27 cellular contexts compared by ENCODE assay signal in genomic region chr6:113356139-113356538, GRCh38.
"Had no signal": no experiment of that assay in that cellular context is flagged by ENCODE, and none has a peak within 500 bp of the region (broad histone marks: within the 10 kb centered on the region; RNA-seq: fewer than 3 reads in every experiment).

No MANE protein-coding gene starts in this region.

- ATAC-seq: activated CD4-positive, CD25-positive, alpha-beta regulatory T cell treated with anti-CD3 and anti-CD28 coated beads, Interleukin-2, amount 50 U/mL, for 24 hours; left colon; sciatic nerve; stimulated activated naive B cell treated with anti-CD40 and anti-IgM and Interleukin-4, amounts not matched to agents 10 μg/mL and 1 μg/mL and 100 μg/mL, for 72 hours had no signal

- H3K27me3 Mint-ChIP-seq: activated CD4-positive, alpha-beta memory T cell treated with anti-CD3 and anti-CD28 coated beads, Interleukin-2, amount 10 ng/mL, durations not matched to agents 7 days and 5 days; activated CD4-positive, alpha-beta T cell treated with anti-CD3 and anti-CD28 coated beads, Interleukin-2, amount 10 ng/mL, durations not matched to agents 7 days and 5 days; activated naive CD4-positive, alpha-beta T cell treated with anti-CD3 and anti-CD28 coated beads, Interleukin-2, amount 10 ng/mL, durations not matched to agents 7 days and 5 days; activated naive CD8-positive, alpha-beta T cell treated with anti-CD3 and anti-CD28 coated beads, Interleukin-2, amount 10 ng/mL, durations not matched to agents 7 days and 5 days; activated T-cell treated with anti-CD3 and anti-CD28 coated beads, Interleukin-2, amount 50 U/mL, for 24 hours had no signal

- H3K27ac ChIP-seq: ascending aorta, cardiac muscle cell, colonic mucosa, neutrophil, stomach, suprapubic skin, tibial artery had no signal

- H3K4me3 ChIP-seq: ascending aorta, cardiac muscle cell, colonic mucosa, smooth muscle cell, stomach, suprapubic skin, tibial artery had no signal

- H3K9me3 Mint-ChIP-seq: activated CD4-positive, alpha-beta memory T cell treated with anti-CD3 and anti-CD28 coated beads, Interleukin-2, amount 10 ng/mL, durations not matched to agents 7 days and 5 days; activated CD4-positive, alpha-beta T cell treated with anti-CD3 and anti-CD28 coated beads, Interleukin-2, amount 10 ng/mL, durations not matched to agents 7 days and 5 days; activated naive CD4-positive, alpha-beta T cell treated with anti-CD3 and anti-CD28 coated beads, Interleukin-2, amount 10 ng/mL, durations not matched to agents 7 days and 5 days; activated naive CD8-positive, alpha-beta T cell treated with anti-CD3 and anti-CD28 coated beads, Interleukin-2, amount 10 ng/mL, durations not matched to agents 7 days and 5 days; activated T-cell treated with anti-CD3 and anti-CD28 coated beads, Interleukin-2, amount 50 U/mL, for 24 hours; brain; stimulated activated naive B cell treated with anti-CD40 and anti-IgM and Interleukin-4, amounts not matched to agents 10 μg/mL and 1 μg/mL and 100 μg/mL, for 72 hours had no signal

- H3K36me3 ChIP-seq: ascending aorta, cardiac muscle cell, colonic mucosa, neutrophil, stomach, suprapubic skin, tibial artery had no signal

- H3K9me3 ChIP-seq: ascending aorta, colonic mucosa, neutrophil, stomach, suprapubic skin, tibial artery had no signal

- H3K27ac Mint-ChIP-seq: activated CD4-positive, alpha-beta memory T cell treated with anti-CD3 and anti-CD28 coated beads, Interleukin-2, amount 10 ng/mL, durations not matched to agents 7 days and 5 days; activated CD4-positive, alpha-beta T cell treated with anti-CD3 and anti-CD28 coated beads, Interleukin-2, amount 10 ng/mL, durations not matched to agents 7 days and 5 days; activated naive CD4-positive, alpha-beta T cell treated with anti-CD3 and anti-CD28 coated beads, Interleukin-2, amount 10 ng/mL, durations not matched to agents 7 days and 5 days; activated naive CD8-positive, alpha-beta T cell treated with anti-CD3 and anti-CD28 coated beads, Interleukin-2, amount 10 ng/mL, durations not matched to agents 7 days and 5 days; activated T-cell treated with anti-CD3 and anti-CD28 coated beads, Interleukin-2, amount 50 U/mL, for 24 hours; brain; nephron progenitor cell; stimulated activated naive B cell treated with anti-CD40 and anti-IgM and Interleukin-4, amounts not matched to agents 10 μg/mL and 1 μg/mL and 100 μg/mL, for 72 hours had no signal

- H3K4me3 Mint-ChIP-seq: activated CD4-positive, alpha-beta memory T cell treated with anti-CD3 and anti-CD28 coated beads, Interleukin-2, amount 10 ng/mL, durations not matched to agents 7 days and 5 days; activated CD4-positive, alpha-beta T cell treated with anti-CD3 and anti-CD28 coated beads, Interleukin-2, amount 10 ng/mL, durations not matched to agents 7 days and 5 days; activated naive CD4-positive, alpha-beta T cell treated with anti-CD3 and anti-CD28 coated beads, Interleukin-2, amount 10 ng/mL, durations not matched to agents 7 days and 5 days; activated naive CD8-positive, alpha-beta T cell treated with anti-CD3 and anti-CD28 coated beads, Interleukin-2, amount 10 ng/mL, durations not matched to agents 7 days and 5 days; activated T-cell treated with anti-CD3 and anti-CD28 coated beads, Interleukin-2, amount 50 U/mL, for 24 hours; brain; nephron progenitor cell; stimulated activated naive B cell treated with anti-CD40 and anti-IgM and Interleukin-4, amounts not matched to agents 10 μg/mL and 1 μg/mL and 100 μg/mL, for 72 hours had no signal

- H3K4me2 ChIP-seq: smooth muscle cell had no signal

- H3K27me3 ChIP-seq: ascending aorta, cardiac muscle cell, colonic mucosa, neutrophil, stomach, suprapubic skin, tibial artery had no signal

- H3K4me1 Mint-ChIP-seq: activated CD4-positive, alpha-beta memory T cell treated with anti-CD3 and anti-CD28 coated beads, Interleukin-2, amount 10 ng/mL, durations not matched to agents 7 days and 5 days; activated CD4-positive, alpha-beta T cell treated with anti-CD3 and anti-CD28 coated beads, Interleukin-2, amount 10 ng/mL, durations not matched to agents 7 days and 5 days; activated naive CD4-positive, alpha-beta T cell treated with anti-CD3 and anti-CD28 coated beads, Interleukin-2, amount 10 ng/mL, durations not matched to agents 7 days and 5 days; activated naive CD8-positive, alpha-beta T cell treated with anti-CD3 and anti-CD28 coated beads, Interleukin-2, amount 10 ng/mL, durations not matched to agents 7 days and 5 days had no signal

- DNase-seq: activated CD4-positive, alpha-beta memory T cell treated with anti-CD3 and anti-CD28 coated beads, Interleukin-2, amount 10 ng/mL, durations not matched to agents 7 days and 5 days; activated CD4-positive, alpha-beta T cell treated with anti-CD3 and anti-CD28 coated beads, Interleukin-2, amount 10 ng/mL, durations not matched to agents 7 days and 5 days; activated CD8-positive, alpha-beta memory T cell treated with anti-CD3 and anti-CD28 coated beads, Interleukin-2, amount 50 U/mL, for 48 hours; activated gamma-delta T cell; activated naive CD4-positive, alpha-beta T cell treated with anti-CD3 and anti-CD28 coated beads, Interleukin-2, amount 10 ng/mL, durations not matched to agents 7 days and 5 days; activated naive CD8-positive, alpha-beta T cell treated with anti-CD3 and anti-CD28 coated beads, Interleukin-2, amount 10 ng/mL, durations not matched to agents 7 days and 5 days; activated T-cell treated with anti-CD3 and anti-CD28 coated beads, Interleukin-2, amount 50 U/mL, for 24 hours; cerebellar nuclear complex; colonic mucosa; effector CD8-positive, alpha-beta T cell; left colon; mammary epithelial cell; nephron progenitor cell; stimulated activated CD4-positive, alpha-beta T cell treated with anti-CD3 and anti-CD28 coated beads, Interleukin-1b, Interleukin-23, amount 100 ng/mL, for 48 hours; stimulated activated CD4-positive, alpha-beta T cell treated with anti-CD3 and anti-CD28 coated beads, Interleukin-4, amount 100 ng/mL, for 4 hours; stimulated activated CD8-positive, alpha-beta memory T cell treated with anti-CD3 and anti-CD28 coated beads, Interleukin-4, amount 100 ng/mL, for 48 hours; stimulated activated naive B cell treated with anti-CD40 and anti-IgM and Interleukin-4, amounts not matched to agents 10 μg/mL and 1 μg/mL and 100 μg/mL, for 72 hours; stomach; tibial artery had no signal

- H3K4me1 ChIP-seq: ascending aorta, colonic mucosa had no signal

- H3K36me3 Mint-ChIP-seq: activated naive CD4-positive, alpha-beta T cell treated with anti-CD3 and anti-CD28 coated beads, Interleukin-2, amount 10 ng/mL, durations not matched to agents 7 days and 5 days; activated naive CD8-positive, alpha-beta T cell treated with anti-CD3 and anti-CD28 coated beads, Interleukin-2, amount 10 ng/mL, durations not matched to agents 7 days and 5 days; brain; stimulated activated naive B cell treated with anti-CD40 and anti-IgM and Interleukin-4, amounts not matched to agents 10 μg/mL and 1 μg/mL and 100 μg/mL, for 72 hours had no signal
